In genomic region chr11:17719940-17720795, GRCh38 we compare ENCODE assay signal across 1 cellular context.
A peak's percentile ranks its signal among the peaks of the same experiment; 100 is the strongest.
TF ChIP-seq lines count a peak whose summit lies in the region.

No MANE protein-coding gene starts in this region.

TF ChIP-seq in WTC11, 78 proteins besides CTCF, POLR2A, EP300 and RAD21 (continued from another document):
- TF ChIP-seq, protein P1, sequence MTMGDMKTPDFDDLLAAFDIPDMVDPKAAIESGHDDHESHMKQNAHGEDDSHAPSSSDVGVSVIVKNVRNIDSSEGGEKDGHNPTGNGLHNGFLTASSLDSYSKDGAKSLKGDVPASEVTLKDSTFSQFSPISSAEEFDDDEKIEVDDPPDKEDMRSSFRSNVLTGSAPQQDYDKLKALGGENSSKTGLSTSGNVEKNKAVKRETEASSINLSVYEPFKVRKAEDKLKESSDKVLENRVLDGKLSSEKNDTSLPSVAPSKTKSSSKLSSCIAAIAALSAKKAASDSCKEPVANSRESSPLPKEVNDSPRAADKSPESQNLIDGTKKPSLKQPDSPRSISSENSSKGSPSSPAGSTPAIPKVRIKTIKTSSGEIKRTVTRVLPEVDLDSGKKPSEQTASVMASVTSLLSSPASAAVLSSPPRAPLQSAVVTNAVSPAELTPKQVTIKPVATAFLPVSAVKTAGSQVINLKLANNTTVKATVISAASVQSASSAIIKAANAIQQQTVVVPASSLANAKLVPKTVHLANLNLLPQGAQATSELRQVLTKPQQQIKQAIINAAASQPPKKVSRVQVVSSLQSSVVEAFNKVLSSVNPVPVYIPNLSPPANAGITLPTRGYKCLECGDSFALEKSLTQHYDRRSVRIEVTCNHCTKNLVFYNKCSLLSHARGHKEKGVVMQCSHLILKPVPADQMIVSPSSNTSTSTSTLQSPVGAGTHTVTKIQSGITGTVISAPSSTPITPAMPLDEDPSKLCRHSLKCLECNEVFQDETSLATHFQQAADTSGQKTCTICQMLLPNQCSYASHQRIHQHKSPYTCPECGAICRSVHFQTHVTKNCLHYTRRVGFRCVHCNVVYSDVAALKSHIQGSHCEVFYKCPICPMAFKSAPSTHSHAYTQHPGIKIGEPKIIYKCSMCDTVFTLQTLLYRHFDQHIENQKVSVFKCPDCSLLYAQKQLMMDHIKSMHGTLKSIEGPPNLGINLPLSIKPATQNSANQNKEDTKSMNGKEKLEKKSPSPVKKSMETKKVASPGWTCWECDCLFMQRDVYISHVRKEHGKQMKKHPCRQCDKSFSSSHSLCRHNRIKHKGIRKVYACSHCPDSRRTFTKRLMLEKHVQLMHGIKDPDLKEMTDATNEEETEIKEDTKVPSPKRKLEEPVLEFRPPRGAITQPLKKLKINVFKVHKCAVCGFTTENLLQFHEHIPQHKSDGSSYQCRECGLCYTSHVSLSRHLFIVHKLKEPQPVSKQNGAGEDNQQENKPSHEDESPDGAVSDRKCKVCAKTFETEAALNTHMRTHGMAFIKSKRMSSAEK (CRISPR knock-in tag; IDR thresholded peaks at IDR 0.05; ENCODE audit: borderline replicate concordance): 0 out of 2 replicates have a peak, but pooled peaks have one; percentile 42
- TF ChIP-seq FOXP1 (CRISPR knock-in tag; IDR thresholded peaks at IDR 0.05; ENCODE audit: borderline replicate concordance) (peak; percentile 86), FOXP4 (CRISPR knock-in tag; IDR thresholded peaks at IDR 0.05) (peak; percentile 84), ZNF425 (CRISPR knock-in tag; conservative IDR thresholded peaks at IDR 0.05) (no peak), NFE2L1 (CRISPR knock-in tag; IDR thresholded peaks at IDR 0.05) (0 out of 2 replicates have a peak, but pooled peaks have one; percentile 11), CREM (CRISPR knock-in tag; IDR thresholded peaks at IDR 0.05) (no peak; the same call in 1 of the 2 replicates), ARID4B (CRISPR knock-in tag; IDR thresholded peaks at IDR 0.05; ENCODE audit: borderline replicate concordance) (0 out of 2 replicates have a peak, but pooled peaks have one; percentile 86), ZNF219 (CRISPR knock-in tag; IDR thresholded peaks at IDR 0.05; ENCODE audit: borderline replicate concordance) (0 out of 2 replicates have a peak, but pooled peaks have one; percentile 70), MAX (CRISPR knock-in tag; IDR thresholded peaks at IDR 0.05) (peak; percentile 89), TEAD4 (CRISPR knock-in tag; IDR thresholded peaks at IDR 0.05) (peak; percentile 71; the same call in 1 of the 2 replicates), ZNF512 (CRISPR knock-in tag; IDR thresholded peaks at IDR 0.05; ENCODE audit: borderline replicate concordance) (no peak), EMX1 (CRISPR knock-in tag; IDR thresholded peaks at IDR 0.05) (no peak), JUN (CRISPR knock-in tag; IDR thresholded peaks at IDR 0.05) (peak; percentile 93), SMAD4 (CRISPR knock-in tag; IDR thresholded peaks at IDR 0.05) (peak; percentile 80; the same call in 1 of the 2 replicates)
